Comparison of ENCODE assay signal across 14 cellular contexts in the genomic region with DNA sequence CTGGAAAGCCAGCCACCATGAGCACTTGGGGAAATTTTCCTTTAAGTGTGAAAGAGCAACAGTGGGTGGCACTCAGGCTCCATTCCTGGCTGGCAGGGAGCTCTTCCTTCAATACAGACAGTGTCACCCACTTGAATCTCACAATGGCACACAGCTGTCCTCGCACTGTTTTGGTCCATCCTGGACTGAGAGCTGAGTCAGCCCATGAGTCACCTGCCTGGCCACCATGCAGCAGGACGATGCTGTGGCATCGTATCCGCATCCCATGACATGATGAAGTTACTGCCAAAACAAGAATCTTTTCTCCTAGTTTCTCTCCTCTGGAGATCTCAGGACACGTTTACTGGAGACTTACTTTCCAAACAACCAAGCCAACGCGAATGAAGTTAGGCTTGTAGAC. TPM values are rescaled to one million over a fixed set of nuclear protein-coding genes. Genes with fewer than 3 reads are reported as not detected.
DNase-seq lines count a peak whose midpoint lies in the region.
"Had no signal": no experiment of that assay in that cellular context is flagged by ENCODE, and none has a peak within 500 bp of the region (broad histone marks: within the 10 kb centered on the region; RNA-seq: fewer than 3 reads in every experiment).

No MANE protein-coding gene starts in this region.

- H3K27ac ChIP-seq in duodenal mucosa (ENCODE audit: low read depth, low read length): peak overlapping the region; percentile 64
- no peak overlapping the region for H3K27ac ChIP-seq in neuronal stem cell (replicated peaks; ENCODE audit: low read length)
- H3K27ac ChIP-seq: BLaER1 treated with 17β-estradiol and CSF1 and Interleukin-3, amounts not matched to agents 10 nM and 100 nM; SJCRH30 had no signal

- no peak overlapping the region for H2BK12ac ChIP-seq in neuronal stem cell (ENCODE audit: low read length)

- no peaks in the 10 kb centered on the region for H3K79me1 ChIP-seq in neuronal stem cell (ENCODE audit: low read depth, low read length)

- H2BK15ac ChIP-seq in neuronal stem cell (ENCODE audit: low read length): no peak overlapping the region

- no peak overlapping the region for H3K23ac ChIP-seq in neuronal stem cell (ENCODE audit: low read depth, low read length, poor library complexity)

- H3K4me2 ChIP-seq in neuronal stem cell (ENCODE audit: insufficient read depth, low read length, poor library complexity, severe bottlenecking): no peak overlapping the region
- H3K4me2 ChIP-seq: BLaER1 treated with 17β-estradiol and CSF1 and Interleukin-3, amounts not matched to agents 10 nM and 100 nM had no signal

- H2BK120ac ChIP-seq in neuronal stem cell (ENCODE audit: low read depth, low read length): no peak overlapping the region

- no peaks in the 10 kb centered on the region for H3K36me3 ChIP-seq in MG63
- peaks cover 0 to 8% of the 10 kb centered on the region in 2 donors for H3K36me3 ChIP-seq in duodenal mucosa (ENCODE audit: control insufficient read depth in 1 of 2, insufficient read depth in 2 of 2, low read length in 2 of 2)
- H3K36me3 ChIP-seq in neuronal stem cell (replicated peaks in 1 of 2; ENCODE audit: control insufficient read depth in 2 of 2, insufficient read depth in 2 of 2, low read length in 2 of 2): no peaks in the 10 kb centered on the region
- H3K36me3 ChIP-seq: BLaER1 treated with 17β-estradiol and CSF1 and Interleukin-3, amounts not matched to agents 10 nM and 100 nM; SJCRH30 had no signal

- H3K4me3 ChIP-seq in MG63: no peak overlapping the region
- H3K4me3 ChIP-seq in duodenal mucosa (ENCODE audit: low read depth in 1 of 2, low read length in 2 of 2): peak overlapping the region; percentile 33 to 83
- H3K4me3 ChIP-seq in neuronal stem cell (ENCODE audit: low read length in 2 of 2): no peak overlapping the region
- H3K4me3 ChIP-seq: BLaER1 treated with 17β-estradiol and CSF1 and Interleukin-3, amounts not matched to agents 10 nM and 100 nM; SJCRH30 had no signal

- H3K18ac ChIP-seq in neuronal stem cell (ENCODE audit: low read length): no peak overlapping the region

- H3K4ac ChIP-seq in neuronal stem cell (ENCODE audit: low read length): no peak overlapping the region

- H3K9ac ChIP-seq in duodenal mucosa (ENCODE audit: low read depth in 1 of 2, low read length in 2 of 2) (peak overlapping the region; percentile 42 to 49), neuronal stem cell (ENCODE audit: low read depth, low read length, poor library complexity) (no peak overlapping the region)
- H3K9ac ChIP-seq: BLaER1 treated with 17β-estradiol and CSF1 and Interleukin-3, amounts not matched to agents 10 nM and 100 nM had no signal

- H4K91ac ChIP-seq in neuronal stem cell (ENCODE audit: low read depth, low read length, poor library complexity): no peak overlapping the region

- H2AK5ac ChIP-seq in neuronal stem cell (ENCODE audit: low read depth, low read length): no peak overlapping the region

- H4K8ac ChIP-seq in neuronal stem cell (ENCODE audit: low read depth, low read length): no peak overlapping the region

- no peak overlapping the region for H2AFZ ChIP-seq in neuronal stem cell (ENCODE audit: low read length)

- no CpG with 5 or more reads among the region's 7 CpGs for WGBS in neuronal stem cell (ENCODE audit: extremely low coverage in 2 of 2, insufficient read length in 2 of 2, insufficient replicate concordance in 1 of 2), 2 donors

- H3K27me3 ChIP-seq in MG63 (peaks cover 13% of the 10 kb centered on the region), duodenal mucosa (ENCODE audit: control insufficient read depth in 1 of 2, insufficient read depth in 2 of 2, low read length in 2 of 2) (no peaks in the 10 kb centered on the region), neuronal stem cell (ENCODE audit: control insufficient read depth in 3 of 3, insufficient read depth in 3 of 3, low read depth in 1 of 3, low read length in 3 of 3) (peaks cover 7 to 37% (median 19%) of the 10 kb centered on the region in 3 experiments)
- H3K27me3 ChIP-seq: SJCRH30 had no signal

- H2BK5ac ChIP-seq in neuronal stem cell (ENCODE audit: low read length): no peak overlapping the region

- H3K9me3 ChIP-seq in MG63 (no peaks in the 10 kb centered on the region), duodenal mucosa (ENCODE audit: control insufficient read depth in 1 of 2, low read length in 2 of 2) (no peaks in the 10 kb centered on the region), neuronal stem cell (replicated peaks in 1 of 2; ENCODE audit: control insufficient read depth in 2 of 2, insufficient read depth in 1 of 2, low read depth in 1 of 2, low read length in 2 of 2) (peaks cover 0 to 2% of the 10 kb centered on the region in 2 donors)
- H3K9me3 ChIP-seq: SJCRH30 had no signal

- DNase-seq in DMS53 treated with DMSO at 0.1 percent for 48 hours (lab: John Stamatoyannopoulos, UW; ENCODE audit: unreplicated experiment) (peak; percentile 68), MG63 (peak; percentile 38), occipital lobe (lab: John Stamatoyannopoulos, UW) (peak; percentile 59), T-helper 9 cell (no peak), neuronal stem cell (ENCODE audit: low spot score) (no peak), NCI-H2107 (lab: John Stamatoyannopoulos, UW) (no peak), NCI-H2171 (lab: John Stamatoyannopoulos, UW) (no peak)
- DNase-seq: activated naive CD4-positive, alpha-beta T cell treated with Interleukin-2 at 50 U/mL for 16 hours; HCEC 1CT; NCI-H1105; SJCRH30; stimulated activated naive CD8-positive, alpha-beta T cell treated with anti-CD3 and anti-CD28 coated beads, Interleukin-15, amount 100 ng/mL, for 72 hours had no signal

- H3K14ac ChIP-seq in neuronal stem cell (ENCODE audit: low read length): no peak overlapping the region

- H3K4me1 ChIP-seq in duodenal mucosa (ENCODE audit: control insufficient read depth in 1 of 2, insufficient read depth in 2 of 2, low read length in 2 of 2) (peaks cover 56 to 62% of the 10 kb centered on the region in 2 donors), neuronal stem cell (ENCODE audit: control insufficient read depth in 2 of 2, insufficient read depth in 1 of 2, low read depth in 1 of 2, low read length in 2 of 2) (peaks cover 0 to 2% of the 10 kb centered on the region in 2 donors)
- H3K4me1 ChIP-seq: SJCRH30 had no signal

RNA-seq across cellular contexts. Expression of a gene that starts 6.0 kb away (rescaled TPM):
- total RNA-seq in MG63 (2014; rRNA removed; shearing (Covaris generic); ENCODE audit: low replicate concordance): not detected in 2 replicates
- not detected for total RNA-seq in occipital lobe
- polyA plus RNA-seq in neuronal stem cell (2013, experiment 1 of 2): 0.07 TPM
- 0.07 TPM for polyA plus RNA-seq in neuronal stem cell (2013, experiment 2 of 2)
- total RNA-seq: SJCRH30 had no signal

Comparison
In these comparisons a context has a peak if more than half of its experiments do, and no peak if none do; other contexts are left out.
1. DNase-seq: peak in DMS53 treated with DMSO at 0.1 percent for 48 hours (single experiment), MG63 (single experiment) and occipital lobe (single experiment); none in T-helper 9 cell (single experiment), neuronal stem cell (single experiment), NCI-H2107 (single experiment) and NCI-H2171 (single experiment).
2. H3K4me3 ChIP-seq: peak in duodenal mucosa (2 of 2); none in MG63 (single experiment) and neuronal stem cell (0 of 2).